1 cellular context compared by ENCODE assay signal in genomic region chr22:35299717-35300497, GRCh38.
TF ChIP-seq lines count a peak whose summit lies in the region.

TOM1 (plus strand) TSS chr22:35299894; CDS start chr22:35299929, 35 bp downstream.

TF ChIP-seq in HEK293, 187 proteins besides CTCF, POLR2A, EP300 and RAD21 (continued from another document and continues in another):
- TF ChIP-seq PATZ1 (tag by site-specific recombination; IDR thresholded peaks at IDR 0.05) (peak; percentile 65), ZNF398 (tag by site-specific recombination; IDR thresholded peaks at IDR 0.05) (peak; percentile 66), ZSCAN30 (tag by site-specific recombination; IDR thresholded peaks at IDR 0.05) (0 out of 2 replicates have a peak, but pooled peaks have one; percentile 13), ZNF692 (tag by site-specific recombination; IDR thresholded peaks at IDR 0.05) (peak; percentile 77), KLF16 (tag by site-specific recombination; IDR thresholded peaks at IDR 0.05) (peak; percentile 92), ZNF549 (tag by site-specific recombination; IDR thresholded peaks at IDR 0.05) (no peak), PBX3 (CRISPR knock-in tag; IDR thresholded peaks at IDR 0.05) (peak; percentile 96), ZBTB17 (tag by site-specific recombination; IDR thresholded peaks at IDR 0.05) (peak; percentile 63), ZNF362 (tag by site-specific recombination; IDR thresholded peaks at IDR 0.05) (no peak), KLF17 (tag by site-specific recombination; IDR thresholded peaks at IDR 0.05) (peak; percentile 73), ZNF341 (tag by site-specific recombination; IDR thresholded peaks at IDR 0.05; ENCODE audit: low read depth) (peak; percentile 44; the same call in 1 of the 2 replicates), TSHZ1 (tag by site-specific recombination; IDR thresholded peaks at IDR 0.05; ENCODE audit: borderline replicate concordance) (peak; percentile 60; the same call in 1 of the 2 replicates), ZNF704 (tag by site-specific recombination; IDR thresholded peaks at IDR 0.05) (peak; percentile 91; the same call in 1 of the 2 replicates), ZSCAN23 (tag by site-specific recombination; IDR thresholded peaks at IDR 0.05) (no peak), ZBTB26 (tag by site-specific recombination; optimal IDR thresholded peaks at IDR 0.05) (peak; percentile 43), ZNF843 (tag by site-specific recombination; IDR thresholded peaks at IDR 0.05) (0 out of 2 replicates have a peak, but pooled peaks have one; percentile 43), PRDM10 (tag by site-specific recombination; IDR thresholded peaks at IDR 0.05) (no peak; the same call in none of the 2 replicates), ZNF501 (tag by site-specific recombination; IDR thresholded peaks at IDR 0.05) (peak; percentile 44; the same call in 1 of the 2 replicates), ZNF518A (tag by site-specific recombination; conservative IDR thresholded peaks at IDR 0.05; ENCODE audit: low read depth) (0 out of 2 replicates have a peak, but pooled peaks have one; percentile 11), OSR2 (tag by site-specific recombination; IDR thresholded peaks at IDR 0.05) (peak; percentile 85), ZBTB20 (tag by site-specific recombination; IDR thresholded peaks at IDR 0.05) (peak; percentile 97), GLI4 (tag by site-specific recombination; IDR thresholded peaks at IDR 0.05) (no peak), WT1 (tag by site-specific recombination; IDR thresholded peaks at IDR 0.05) (peak; percentile 76), ZNF324 (tag by site-specific recombination; IDR thresholded peaks at IDR 0.05) (0 out of 2 replicates have a peak, but pooled peaks have one; percentile 21), ZFHX2 (tag by site-specific recombination; conservative IDR thresholded peaks at IDR 0.05) (peak; percentile 95), ZNF785 (tag by site-specific recombination; IDR thresholded peaks at IDR 0.05) (no peak; the same call in 1 of the 2 replicates), ZNF514 (tag by site-specific recombination; IDR thresholded peaks at IDR 0.05) (no peak)
